In the genomic region with DNA sequence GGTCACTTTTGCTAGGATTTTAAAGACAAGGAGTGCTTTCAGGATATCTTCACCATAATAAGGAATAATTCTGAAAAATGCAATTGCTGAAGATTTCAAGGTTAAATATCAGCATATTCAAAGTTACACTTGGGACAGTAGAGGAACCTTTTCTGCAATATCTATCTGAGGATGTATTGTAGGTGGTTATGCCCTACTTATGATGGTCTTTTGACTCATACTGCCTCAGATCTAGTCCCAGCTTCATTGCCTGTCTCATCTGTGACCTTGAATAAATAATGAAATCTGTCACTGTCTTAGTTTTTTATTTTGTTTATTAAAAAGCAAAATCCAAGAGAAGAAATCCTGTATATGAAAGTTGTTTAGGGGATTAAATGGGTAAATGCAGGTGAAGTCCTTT, we compare ENCODE assay signal across 33 cellular contexts. TPM values are rescaled to one million over a fixed set of nuclear protein-coding genes. Genes with fewer than 3 reads are reported as not detected.
"Had no signal": no experiment of that assay in that cellular context is flagged by ENCODE, and none has a peak within 500 bp of the region (broad histone marks: within the 10 kb centered on the region; RNA-seq: fewer than 3 reads in every experiment).

No MANE protein-coding gene starts in this region.

- H3K4me3 ChIP-seq: MG63 had no signal

- H3K36me3 Mint-ChIP-seq: activated CD4-positive, alpha-beta memory T cell treated with anti-CD3 and anti-CD28 coated beads for 36 hours; activated naive CD8-positive, alpha-beta T cell had no signal

- H3K27me3 Mint-ChIP-seq: brain had no signal

- H3K9me3 Mint-ChIP-seq: activated CD4-positive, alpha-beta memory T cell treated with anti-CD3 and anti-CD28 coated beads for 36 hours; activated naive CD4-positive, alpha-beta T cell treated with anti-CD3 and anti-CD28 coated beads for 36 hours; activated naive CD8-positive, alpha-beta T cell treated with anti-CD3 and anti-CD28 coated beads, Interleukin-2, amount 50 U/mL, for 24 hours; activated T-cell treated with anti-CD3 and anti-CD28 coated beads, Interleukin-2, amount 50 U/mL, for 4 hours; activated T-helper 1 cell treated with anti-CD3 and anti-CD28 coated beads, Interleukin-12 subunit alpha, Interleukin-12 subunit beta, Interleukin-2, Interleukin-4 antibody, amounts not matched to agents 30 ng/mL and 10 ng/mL and 1 ng/mL, durations not matched to agents 14 hours and 24 hours and 36 hours; T-helper 2 cell treated with Interferon-gamma antibody and Interleukin-4, amounts not matched to agents 5 μg/mL and 100 μg/mL, for 36 hours had no signal

- H3K36me3 ChIP-seq: MG63, Peyer's patch had no signal

- ATAC-seq: activated naive CD8-positive, alpha-beta T cell treated with anti-CD3 and anti-CD28 coated beads, Interleukin-2, amount 50 U/mL, for 24 hours; activated T-cell treated with anti-CD3 and anti-CD28 coated beads, Interleukin-2, amount 50 U/mL, for 4 hours; PC-3; Right ventricle myocardium inferior had no signal

- DNase-seq: activated CD4-positive, alpha-beta memory T cell treated with anti-CD3 and anti-CD28 coated beads for 36 hours; activated CD4-positive, alpha-beta T cell treated with anti-CD3 and anti-CD28 coated beads for 4 hours; activated CD4-positive, alpha-beta T cell treated with anti-CD3 and anti-CD28 coated beads, Interleukin-2, amount 50 U/mL, for 1 hour; activated CD4-positive, CD25-positive, alpha-beta regulatory T cell treated with anti-CD3 and anti-CD28 coated beads, Interleukin-2, amount 50 U/mL, for 72 hours; activated CD8-positive, alpha-beta memory T cell treated with anti-CD3 and anti-CD28 coated beads, Interleukin-2, amount 50 U/mL, for 4 hours; activated gamma-delta T cell treated with Interleukin-2 at 50 U/mL for 16 hours; activated naive CD4-positive, alpha-beta T cell treated with anti-CD3 and anti-CD28 coated beads for 36 hours; activated naive CD8-positive, alpha-beta T cell treated with anti-CD3 and anti-CD28 coated beads, Interleukin-2, amount 50 U/mL, for 24 hours; activated T-cell treated with anti-CD3 and anti-CD28 coated beads for 4 hours; activated T-cell treated with anti-CD3 and anti-CD28 coated beads, Interleukin-2, amount 50 U/mL, for 4 hours; anterior cingulate cortex; caudate nucleus; cerebellar nuclear complex; Kasumi-1; MG63; NCI-H1048; NCI-H1105 treated with DMSO at 0.1 percent for 48 hours; NCI-H1436; NCI-H1694; NCI-H1930; NCI-H2081 treated with DMSO at 0.1 percent for 48 hours; NCI-H226; NCI-H446 treated with DMSO at 0.1 percent for 48 hours; NCI-H524; NCI-H69; PC-3; Peyer's patch had no signal

- H3K9me3 ChIP-seq: MG63, Peyer's patch had no signal

- H3K27ac Mint-ChIP-seq: activated CD4-positive, alpha-beta memory T cell treated with anti-CD3 and anti-CD28 coated beads for 36 hours; activated naive CD4-positive, alpha-beta T cell treated with anti-CD3 and anti-CD28 coated beads for 36 hours; activated naive CD8-positive, alpha-beta T cell; activated T-helper 1 cell treated with anti-CD3 and anti-CD28 coated beads, Interleukin-12 subunit alpha, Interleukin-12 subunit beta, Interleukin-2, Interleukin-4 antibody, amounts not matched to agents 30 ng/mL and 10 ng/mL and 1 ng/mL, durations not matched to agents 14 hours and 24 hours and 36 hours; brain; T-helper 2 cell treated with Interferon-gamma antibody and Interleukin-4, amounts not matched to agents 5 μg/mL and 100 μg/mL, for 36 hours had no signal

- H3K27me3 ChIP-seq: MG63, Peyer's patch had no signal

- H3K4me3 Mint-ChIP-seq: activated CD4-positive, alpha-beta memory T cell treated with anti-CD3 and anti-CD28 coated beads for 36 hours; activated naive CD4-positive, alpha-beta T cell treated with anti-CD3 and anti-CD28 coated beads for 36 hours; activated naive CD8-positive, alpha-beta T cell; activated naive CD8-positive, alpha-beta T cell treated with anti-CD3 and anti-CD28 coated beads, Interleukin-2, amount 50 U/mL, for 24 hours; activated T-cell treated with anti-CD3 and anti-CD28 coated beads, Interleukin-2, amount 50 U/mL, for 4 hours; activated T-helper 1 cell treated with anti-CD3 and anti-CD28 coated beads, Interleukin-12 subunit alpha, Interleukin-12 subunit beta, Interleukin-2, Interleukin-4 antibody, amounts not matched to agents 30 ng/mL and 10 ng/mL and 1 ng/mL, durations not matched to agents 14 hours and 24 hours and 36 hours; brain; T-helper 2 cell treated with Interferon-gamma antibody and Interleukin-4, amounts not matched to agents 5 μg/mL and 100 μg/mL, for 36 hours had no signal

- H3K27ac ChIP-seq: RWPE1 had no signal

RNA-seq across cellular contexts. Expression of gene BANK1, which starts 2.9 kb away (rescaled TPM):
- total RNA-seq: activated CD4-positive, alpha-beta memory T cell treated with anti-CD3 and anti-CD28 coated beads for 36 hours; activated T-helper 1 cell treated with anti-CD3 and anti-CD28 coated beads, Interleukin-12 subunit alpha, Interleukin-12 subunit beta, Interleukin-2, Interleukin-4 antibody, amounts not matched to agents 30 ng/mL and 10 ng/mL and 1 ng/mL, durations not matched to agents 14 hours and 24 hours and 36 hours had no signal
